In the genomic region with DNA sequence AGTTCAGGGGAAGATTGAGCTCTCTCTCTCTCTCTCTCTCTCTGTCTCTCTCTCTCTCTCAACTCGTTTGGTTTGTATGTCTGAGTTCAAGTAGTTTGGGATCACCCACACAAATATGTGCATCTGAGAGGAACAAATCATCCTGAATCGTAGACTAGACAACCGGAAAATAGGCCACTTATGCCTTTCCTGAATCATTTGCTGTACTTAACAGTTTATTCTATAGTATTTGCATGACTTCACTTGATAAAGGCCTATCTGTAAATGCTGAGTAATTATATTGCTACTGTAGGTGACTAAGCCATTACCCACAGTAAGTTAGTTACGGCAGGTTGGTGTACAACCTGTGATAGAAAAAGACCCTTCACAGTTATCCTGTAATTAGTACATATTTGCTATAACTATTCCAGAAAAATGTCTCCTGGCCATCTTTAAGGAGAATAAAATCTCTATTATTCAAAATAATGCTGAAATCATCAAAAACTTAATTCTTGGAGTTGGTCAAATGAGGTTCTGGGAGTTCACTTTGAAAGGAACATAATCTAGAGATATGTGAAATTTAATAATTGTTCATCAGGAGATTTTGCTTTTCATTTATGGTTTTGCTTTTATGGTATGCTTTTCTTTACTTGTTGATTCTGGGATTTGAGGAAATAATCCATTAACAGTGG, we compare ENCODE assay signal across 2 cellular contexts.
A peak's percentile ranks its signal among the peaks of the same experiment; 100 is the strongest.
TF ChIP-seq lines count a peak whose summit lies in the region.

No MANE protein-coding gene starts in this region.

TF ChIP-seq in HepG2, 621 proteins besides CTCF, POLR2A, EP300 and RAD21:
- TF ChIP-seq MAFK (conservative IDR thresholded peaks at IDR 0.05 in 1 of 2, IDR thresholded peaks at IDR 0.05 in 1 of 2; ENCODE audit: low read length in 2 of 2) (peak; percentile 82 to 86), ZZZ3 (CRISPR knock-in tag; IDR thresholded peaks at IDR 0.05; ENCODE audit: borderline replicate concordance) (no peak), NFIC (IDR thresholded peaks at IDR 0.05; ENCODE audit: low read length) (no peak), SP140L (CRISPR knock-in tag; IDR thresholded peaks at IDR 0.05; ENCODE audit: borderline replicate concordance) (no peak), BHLHE40 (IDR thresholded peaks at IDR 0.05; ENCODE audit: low read length) (no peak), NBN (conservative IDR thresholded peaks at IDR 0.05) (no peak), MAFF (IDR thresholded peaks at IDR 0.05; ENCODE audit: low read depth, low read length) (peak; percentile 72; the same call in 1 of the 2 replicates), ZEB1 (IDR thresholded peaks at IDR 0.05; ENCODE audit: insufficient replicate concordance, low read depth) (no peak), SP2 (CRISPR knock-in tag; IDR thresholded peaks at IDR 0.05) (no peak)
- TF ChIP-seq, protein P1, sequence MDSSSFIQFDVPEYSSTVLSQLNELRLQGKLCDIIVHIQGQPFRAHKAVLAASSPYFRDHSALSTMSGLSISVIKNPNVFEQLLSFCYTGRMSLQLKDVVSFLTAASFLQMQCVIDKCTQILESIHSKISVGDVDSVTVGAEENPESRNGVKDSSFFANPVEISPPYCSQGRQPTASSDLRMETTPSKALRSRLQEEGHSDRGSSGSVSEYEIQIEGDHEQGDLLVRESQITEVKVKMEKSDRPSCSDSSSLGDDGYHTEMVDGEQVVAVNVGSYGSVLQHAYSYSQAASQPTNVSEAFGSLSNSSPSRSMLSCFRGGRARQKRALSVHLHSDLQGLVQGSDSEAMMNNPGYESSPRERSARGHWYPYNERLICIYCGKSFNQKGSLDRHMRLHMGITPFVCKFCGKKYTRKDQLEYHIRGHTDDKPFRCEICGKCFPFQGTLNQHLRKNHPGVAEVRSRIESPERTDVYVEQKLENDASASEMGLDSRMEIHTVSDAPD (CRISPR knock-in tag; IDR thresholded peaks at IDR 0.05), result no peak

TF ChIP-seq in WTC11, 78 proteins besides CTCF, POLR2A, EP300 and RAD21:
- TF ChIP-seq, protein P2, sequence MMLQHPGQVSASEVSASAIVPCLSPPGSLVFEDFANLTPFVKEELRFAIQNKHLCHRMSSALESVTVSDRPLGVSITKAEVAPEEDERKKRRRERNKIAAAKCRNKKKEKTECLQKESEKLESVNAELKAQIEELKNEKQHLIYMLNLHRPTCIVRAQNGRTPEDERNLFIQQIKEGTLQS (CRISPR knock-in tag; conservative IDR thresholded peaks at IDR 0.05), result no peak
- TF ChIP-seq, protein P3, sequence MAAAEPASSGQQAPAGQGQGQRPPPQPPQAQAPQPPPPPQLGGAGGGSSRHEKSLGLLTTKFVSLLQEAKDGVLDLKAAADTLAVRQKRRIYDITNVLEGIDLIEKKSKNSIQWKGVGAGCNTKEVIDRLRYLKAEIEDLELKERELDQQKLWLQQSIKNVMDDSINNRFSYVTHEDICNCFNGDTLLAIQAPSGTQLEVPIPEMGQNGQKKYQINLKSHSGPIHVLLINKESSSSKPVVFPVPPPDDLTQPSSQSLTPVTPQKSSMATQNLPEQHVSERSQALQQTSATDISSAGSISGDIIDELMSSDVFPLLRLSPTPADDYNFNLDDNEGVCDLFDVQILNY (CRISPR knock-in tag; IDR thresholded peaks at IDR 0.05), result no peak
- TF ChIP-seq, protein P4, sequence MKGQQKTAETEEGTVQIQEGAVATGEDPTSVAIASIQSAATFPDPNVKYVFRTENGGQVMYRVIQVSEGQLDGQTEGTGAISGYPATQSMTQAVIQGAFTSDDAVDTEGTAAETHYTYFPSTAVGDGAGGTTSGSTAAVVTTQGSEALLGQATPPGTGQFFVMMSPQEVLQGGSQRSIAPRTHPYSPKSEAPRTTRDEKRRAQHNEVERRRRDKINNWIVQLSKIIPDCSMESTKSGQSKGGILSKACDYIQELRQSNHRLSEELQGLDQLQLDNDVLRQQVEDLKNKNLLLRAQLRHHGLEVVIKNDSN (CRISPR knock-in tag; IDR thresholded peaks at IDR 0.05), result no peak
- TF ChIP-seq JUN (CRISPR knock-in tag; IDR thresholded peaks at IDR 0.05) (no peak), TCF7 (CRISPR knock-in tag; IDR thresholded peaks at IDR 0.05; ENCODE audit: low read depth) (no peak), SMAD3 (CRISPR knock-in tag; IDR thresholded peaks at IDR 0.05; ENCODE audit: borderline replicate concordance) (no peak), ZNF416 (CRISPR knock-in tag; IDR thresholded peaks at IDR 0.05) (no peak), IRF2 (CRISPR knock-in tag; IDR thresholded peaks at IDR 0.05; ENCODE audit: borderline replicate concordance, low read depth) (no peak), SP1 (CRISPR knock-in tag; conservative IDR thresholded peaks at IDR 0.05) (no peak)
- TF ChIP-seq, protein P5, sequence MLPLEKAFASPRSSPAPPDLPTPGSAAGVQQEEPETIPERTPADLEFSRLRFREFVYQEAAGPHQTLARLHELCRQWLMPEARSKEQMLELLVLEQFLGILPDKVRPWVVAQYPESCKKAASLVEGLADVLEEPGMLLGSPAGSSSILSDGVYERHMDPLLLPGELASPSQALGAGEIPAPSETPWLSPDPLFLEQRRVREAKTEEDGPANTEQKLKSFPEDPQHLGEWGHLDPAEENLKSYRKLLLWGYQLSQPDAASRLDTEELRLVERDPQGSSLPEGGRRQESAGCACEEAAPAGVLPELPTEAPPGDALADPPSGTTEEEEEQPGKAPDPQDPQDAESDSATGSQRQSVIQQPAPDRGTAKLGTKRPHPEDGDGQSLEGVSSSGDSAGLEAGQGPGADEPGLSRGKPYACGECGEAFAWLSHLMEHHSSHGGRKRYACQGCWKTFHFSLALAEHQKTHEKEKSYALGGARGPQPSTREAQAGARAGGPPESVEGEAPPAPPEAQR (CRISPR knock-in tag; IDR thresholded peaks at IDR 0.05), result no peak
- TF ChIP-seq, protein P6, sequence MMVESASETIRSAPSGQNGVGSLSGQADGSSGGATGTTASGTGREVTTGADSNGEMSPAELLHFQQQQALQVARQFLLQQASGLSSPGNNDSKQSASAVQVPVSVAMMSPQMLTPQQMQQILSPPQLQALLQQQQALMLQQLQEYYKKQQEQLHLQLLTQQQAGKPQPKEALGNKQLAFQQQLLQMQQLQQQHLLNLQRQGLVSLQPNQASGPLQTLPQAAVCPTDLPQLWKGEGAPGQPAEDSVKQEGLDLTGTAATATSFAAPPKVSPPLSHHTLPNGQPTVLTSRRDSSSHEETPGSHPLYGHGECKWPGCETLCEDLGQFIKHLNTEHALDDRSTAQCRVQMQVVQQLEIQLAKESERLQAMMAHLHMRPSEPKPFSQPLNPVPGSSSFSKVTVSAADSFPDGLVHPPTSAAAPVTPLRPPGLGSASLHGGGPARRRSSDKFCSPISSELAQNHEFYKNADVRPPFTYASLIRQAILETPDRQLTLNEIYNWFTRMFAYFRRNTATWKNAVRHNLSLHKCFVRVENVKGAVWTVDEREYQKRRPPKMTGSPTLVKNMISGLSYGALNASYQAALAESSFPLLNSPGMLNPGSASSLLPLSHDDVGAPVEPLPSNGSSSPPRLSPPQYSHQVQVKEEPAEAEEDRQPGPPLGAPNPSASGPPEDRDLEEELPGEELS (CRISPR knock-in tag; IDR thresholded peaks at IDR 0.05), result no peak
- TF ChIP-seq, protein P7, sequence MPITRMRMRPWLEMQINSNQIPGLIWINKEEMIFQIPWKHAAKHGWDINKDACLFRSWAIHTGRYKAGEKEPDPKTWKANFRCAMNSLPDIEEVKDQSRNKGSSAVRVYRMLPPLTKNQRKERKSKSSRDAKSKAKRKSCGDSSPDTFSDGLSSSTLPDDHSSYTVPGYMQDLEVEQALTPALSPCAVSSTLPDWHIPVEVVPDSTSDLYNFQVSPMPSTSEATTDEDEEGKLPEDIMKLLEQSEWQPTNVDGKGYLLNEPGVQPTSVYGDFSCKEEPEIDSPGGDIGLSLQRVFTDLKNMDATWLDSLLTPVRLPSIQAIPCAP (CRISPR knock-in tag; IDR thresholded peaks at IDR 0.05), result no peak
